Comparison of ENCODE assay signal across 15 cellular contexts in the genomic region with DNA sequence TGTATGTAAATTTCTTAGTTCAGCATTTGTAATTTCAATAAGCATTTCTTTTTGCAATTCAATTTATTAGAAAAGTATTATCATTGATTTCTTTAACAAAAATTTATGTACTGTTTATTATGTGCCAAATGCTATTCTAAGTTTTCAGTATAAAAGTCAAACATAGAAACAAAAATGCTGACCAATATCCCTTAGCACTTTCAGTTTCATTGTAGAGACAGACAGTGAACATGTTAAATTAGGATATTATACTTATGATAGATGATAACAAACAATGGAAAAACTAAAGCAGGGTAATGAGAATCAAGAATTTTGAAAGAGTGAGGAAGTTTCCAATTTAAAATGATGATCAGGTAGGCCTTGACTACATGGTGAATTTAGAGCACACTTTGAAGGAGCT.
A peak's percentile ranks its signal among the peaks of the same experiment; 100 is the strongest.
DNase-seq lines count a peak whose midpoint lies in the region; ATAC-seq, FAIRE-seq and TF ChIP-seq lines count a peak whose summit lies in the region.
"Had no signal": no experiment of that assay in that cellular context is flagged by ENCODE, and none has a peak within 500 bp of the region (broad histone marks: within the 10 kb centered on the region; RNA-seq: fewer than 3 reads in every experiment).

No MANE protein-coding gene starts in this region.

- FAIRE-seq in GM18507 (lab: Jason Lieb, UNC): peak; percentile 59

- H3K27ac Mint-ChIP-seq in central memory CD8-positive, alpha-beta T cell (ENCODE audit: low read depth): peak overlapping the region; percentile 76
- H3K27ac Mint-ChIP-seq: naive B cell had no signal

- H3K9me3 Mint-ChIP-seq in central memory CD8-positive, alpha-beta T cell: no peaks in the 10 kb centered on the region
- H3K9me3 Mint-ChIP-seq: naive B cell had no signal

- peaks cover 62% of the 10 kb centered on the region for H3K4me1 Mint-ChIP-seq in central memory CD8-positive, alpha-beta T cell

- H3K4me3 Mint-ChIP-seq in central memory CD8-positive, alpha-beta T cell: peak overlapping the region; percentile 12

- H3K36me3 Mint-ChIP-seq in central memory CD8-positive, alpha-beta T cell (ENCODE audit: insufficient read depth): peaks cover 7% of the 10 kb centered on the region

- ATAC-seq in GM21529 (IDR thresholded peaks at IDR 0.05; ENCODE audit: unreplicated experiment) (peak; percentile 41), HG03354 (IDR thresholded peaks at IDR 0.05; ENCODE audit: poor library complexity, severe bottlenecking, unreplicated experiment) (peak; percentile 43), SK-N-SH treated with all-trans-retinoic acid at 6 μM for 48 hours (no peak)
- no peak for ATAC-seq in central memory CD8-positive, alpha-beta T cell (replicated peaks; ENCODE audit: extremely low read depth, poor library complexity, severe bottlenecking)

- no peaks in the 10 kb centered on the region for H3K27me3 Mint-ChIP-seq in central memory CD8-positive, alpha-beta T cell
- H3K27me3 Mint-ChIP-seq: naive B cell had no signal

- DNase-seq in GM18507 (ENCODE audit: extremely low spot score, insufficient read length, low read depth): no peak
- DNase-seq in central memory CD8-positive, alpha-beta T cell (ENCODE audit: low spot score in 2 of 2): no peak
- DNase-seq in SKM-1 (lab: John Stamatoyannopoulos, UW; ENCODE audit: unreplicated experiment): no peak
- DNase-seq in COR-L47 (lab: John Stamatoyannopoulos, UW): no peak
- DNase-seq in glomerular visceral epithelial cell (ENCODE audit: extremely low spot score): no peak
- DNase-seq: activated CD8-positive, alpha-beta memory T cell treated with anti-CD3 and anti-CD28 coated beads, Interleukin-2, amount 50 U/mL, for 4 hours; adrenal gland; erythroblast; naive B cell; NCI-H2171; stimulated activated CD4-positive, alpha-beta T cell treated with anti-CD3 and anti-CD28 coated beads, Interleukin-2, amount 100 ng/mL, for 48 hours; WERI-Rb-1 had no signal

TF ChIP-seq in SK-N-SH treated with all-trans-retinoic acid at 6 μM for 48 hours, 23 proteins besides CTCF, POLR2A, EP300 and RAD21:
- no peak for TF ChIP-seq RARB (CRISPR knock-in tag; IDR thresholded peaks at IDR 0.05)
- TF ChIP-seq, protein P1, sequence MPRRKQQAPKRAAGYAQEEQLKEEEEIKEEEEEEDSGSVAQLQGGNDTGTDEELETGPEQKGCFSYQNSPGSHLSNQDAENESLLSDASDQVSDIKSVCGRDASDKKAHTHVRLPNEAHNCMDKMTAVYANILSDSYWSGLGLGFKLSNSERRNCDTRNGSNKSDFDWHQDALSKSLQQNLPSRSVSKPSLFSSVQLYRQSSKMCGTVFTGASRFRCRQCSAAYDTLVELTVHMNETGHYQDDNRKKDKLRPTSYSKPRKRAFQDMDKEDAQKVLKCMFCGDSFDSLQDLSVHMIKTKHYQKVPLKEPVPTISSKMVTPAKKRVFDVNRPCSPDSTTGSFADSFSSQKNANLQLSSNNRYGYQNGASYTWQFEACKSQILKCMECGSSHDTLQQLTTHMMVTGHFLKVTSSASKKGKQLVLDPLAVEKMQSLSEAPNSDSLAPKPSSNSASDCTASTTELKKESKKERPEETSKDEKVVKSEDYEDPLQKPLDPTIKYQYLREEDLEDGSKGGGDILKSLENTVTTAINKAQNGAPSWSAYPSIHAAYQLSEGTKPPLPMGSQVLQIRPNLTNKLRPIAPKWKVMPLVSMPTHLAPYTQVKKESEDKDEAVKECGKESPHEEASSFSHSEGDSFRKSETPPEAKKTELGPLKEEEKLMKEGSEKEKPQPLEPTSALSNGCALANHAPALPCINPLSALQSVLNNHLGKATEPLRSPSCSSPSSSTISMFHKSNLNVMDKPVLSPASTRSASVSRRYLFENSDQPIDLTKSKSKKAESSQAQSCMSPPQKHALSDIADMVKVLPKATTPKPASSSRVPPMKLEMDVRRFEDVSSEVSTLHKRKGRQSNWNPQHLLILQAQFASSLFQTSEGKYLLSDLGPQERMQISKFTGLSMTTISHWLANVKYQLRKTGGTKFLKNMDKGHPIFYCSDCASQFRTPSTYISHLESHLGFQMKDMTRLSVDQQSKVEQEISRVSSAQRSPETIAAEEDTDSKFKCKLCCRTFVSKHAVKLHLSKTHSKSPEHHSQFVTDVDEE (CRISPR knock-in tag; IDR thresholded peaks at IDR 0.05): no peak
- TF ChIP-seq CSDC2 (CRISPR knock-in tag; IDR thresholded peaks at IDR 0.05): no peak
TF ChIP-seq in SK-N-SH treated with all-trans-retinoic acid at 6 μM for 48 hours: peak in this region for 0.

Comparison
In these comparisons a context has a peak if more than half of its experiments do, and no peak if none do; other contexts are left out.
1. ATAC-seq: peak in GM21529 (single experiment) and HG03354 (single experiment); none in central memory CD8-positive, alpha-beta T cell (single experiment) and SK-N-SH treated with all-trans-retinoic acid at 6 μM for 48 hours (single experiment).